21 cellular contexts compared by ENCODE assay signal in genomic region chr17:48460055-48460454, GRCh38. TPM values are rescaled to one million over a fixed set of nuclear protein-coding genes. Genes with fewer than 3 reads are reported as not detected.
A peak's percentile ranks its signal among the peaks of the same experiment; 100 is the strongest.
DNase-seq lines count a peak whose midpoint lies in the region; ATAC-seq, FAIRE-seq and TF ChIP-seq lines count a peak whose summit lies in the region.
"Had no signal": no experiment of that assay in that cellular context is flagged by ENCODE, and none has a peak within 500 bp of the region (broad histone marks: within the 10 kb centered on the region; RNA-seq: fewer than 3 reads in every experiment).

No MANE protein-coding gene starts in this region.

- H3K27ac ChIP-seq in A549: no peak overlapping the region
- no peak overlapping the region for H3K27ac ChIP-seq in breast epithelium

- in situ Hi-C loops in KBM-7 (cut with MboI; ENCODE audit: low pct_unique_long_range_greater_than_20kb, low sequenced_read_pairs): no loop called here
- in situ Hi-C loops in SK-MEL-5 (cut with HindIII; ENCODE audit: low pct_unique_long_range_greater_than_20kb, low sequenced_read_pairs): no loop called here

- H3K4me1 ChIP-seq in A549: peaks cover 8% of the 10 kb centered on the region; the same call in 2 of the 3 replicates
- no peaks in the 10 kb centered on the region for H3K4me1 ChIP-seq in breast epithelium

- H3K4me2 ChIP-seq in A549: no peak overlapping the region

- no peak for TF ChIP-seq CTCF in A549 (IDR thresholded peaks at IDR 0.05)
- no peak for TF ChIP-seq CTCF in foreskin fibroblast (IDR thresholded peaks at IDR 0.05; ENCODE audit: low read depth, low read length)
- no peak for TF ChIP-seq CTCF in breast epithelium (IDR thresholded peaks at IDR 0.05)

- no peak for TF ChIP-seq EP300 in A549 (IDR thresholded peaks at IDR 0.05)

- no peak for TF ChIP-seq POLR2A in A549 (IDR thresholded peaks at IDR 0.05; ENCODE audit: low read length)
- no peak for TF ChIP-seq POLR2A in breast epithelium (IDR thresholded peaks at IDR 0.05)

- WGBS in A549 (ENCODE audit: missing lambda C conversion rate): 54% methylated on average over 3 of the region's 3 CpGs

- H3K4me3 ChIP-seq in A549: no peak overlapping the region
- H3K4me3 ChIP-seq in foreskin fibroblast (ENCODE audit: low read depth in 1 of 2, low read length in 2 of 2): no peak overlapping the region
- no peak overlapping the region for H3K4me3 ChIP-seq in breast epithelium

- TF ChIP-seq RAD21 in A549 (conservative IDR thresholded peaks at IDR 0.05 in 1 of 2, IDR thresholded peaks at IDR 0.05 in 1 of 2): no peak

- peak; percentile 30 for DNase-seq in DMS79 (lab: John Stamatoyannopoulos, UW)
- DNase-seq in DMS79 treated with DMSO at 0.1 percent for 48 hours (lab: John Stamatoyannopoulos, UW): no peak
- DNase-seq in A549 (ENCODE audit: low read depth in 1 of 2, low spot score in 1 of 2): no peak
- peak; percentile 40 for DNase-seq in KBM-7
- peak; percentile 40 for DNase-seq in SK-MEL-5 (ENCODE audit: low read depth, low spot score)
- DNase-seq in left colon: no peak
- no peak for DNase-seq in foreskin fibroblast
- DNase-seq in breast epithelium (ENCODE audit: low spot score in 2 of 2): no peak
- DNase-seq: 8988T; Calu3; CD4-positive, alpha-beta T cell; NCI-H1105; NCI-H2227 treated with DMSO at 0.1 percent for 48 hours; NCI-H526 treated with DMSO at 0.1 percent for 48 hours; SHP77 treated with DMSO at 0.1 percent for 48 hours; T-helper 1 cell had no signal

- H3K9me3 ChIP-seq in A549: no peaks in the 10 kb centered on the region
- H3K9me3 ChIP-seq in breast epithelium: peaks cover 0 to 3% of the 10 kb centered on the region in 2 donors

- peaks cover 0 to 18% of the 10 kb centered on the region in 2 donors for H3K27me3 ChIP-seq in breast epithelium

- H3K36me3 ChIP-seq in breast epithelium: no peaks in the 10 kb centered on the region

- CTCF ChIA-PET in A549 (lab: Yijun Ruan, JAX): interaction anchor here (0.9 to 7.1 kb wide), 9 partner anchors 14 to 328 kb away, joined by 3 to 85 read pairs (median 3); no protein-coding TSS in a partner anchor

- intact Hi-C loops in left colon (cut with DNase I, micrococcal nuclease): loop anchor here (10.0 kb wide), 2 partner anchors 65 to 95 kb away; no protein-coding TSS in a partner anchor
- intact Hi-C loops in breast epithelium (cut with DNase I; ENCODE audit: low total_unique reads): loop anchor here (5.0 to 10.0 kb wide), 2 partner anchors 62 to 215 kb away; no protein-coding TSS in a partner anchor

- POLR2A ChIA-PET in A549 (lab: Yijun Ruan, JAX): no interaction called here

- ATAC-seq in A549 (peak in 1 of 2 experiments; percentile 44; a peak in 3 of 6 replicates), left colon (no peak)
- ATAC-seq: SK-N-SH treated with all-trans-retinoic acid at 6 μM for 48 hours had no signal

- no peak for FAIRE-seq in A549 (lab: Jason Lieb, UNC)
- FAIRE-seq: H54 had no signal

TF ChIP-seq in A549, 52 proteins besides CTCF, POLR2A, EP300 and RAD21:
- TF ChIP-seq HMGXB4 (CRISPR knock-in tag; IDR thresholded peaks at IDR 0.05; ENCODE audit: borderline replicate concordance) (no peak), MAX (IDR thresholded peaks at IDR 0.05) (no peak), HOXB5 (CRISPR knock-in tag; IDR thresholded peaks at IDR 0.05) (no peak), USF2 (IDR thresholded peaks at IDR 0.05) (peak; percentile 34; the same call in 1 of the 2 replicates), ELK1 (IDR thresholded peaks at IDR 0.05; ENCODE audit: low read depth, low read length) (no peak), FOSL2 (IDR thresholded peaks at IDR 0.05) (no peak), FOSL2 (CRISPR knock-in tag; IDR thresholded peaks at IDR 0.05) (no peak), PHF8 (IDR thresholded peaks at IDR 0.05; ENCODE audit: borderline replicate concordance, low read depth) (no peak), FOSB (CRISPR knock-in tag; IDR thresholded peaks at IDR 0.05) (no peak)

RNA-seq across cellular contexts. Expression of gene SKAP1, which starts 30.0 kb away (rescaled TPM):
- polyA plus RNA-seq in A549 (2011; rRNA removed) (0.77 and 0.78 TPM in 2 replicates), A549 (2017; fragmentation: RNase III; extraction: RNeasy Plus Mini Kit Qiagen cat#74134 plus additional on column Dnase treatment) (0.08 to 0.16 TPM (median 0.14 TPM) in 3 replicates)
- 0.10 and 0.17 TPM in 2 replicates for polyA plus RNA-seq in A549 (2012; cell fraction: cytosol; rRNA removed)
- polyA plus RNA-seq in A549 (2012; cell fraction: nucleus; rRNA removed): not detected in 2 replicates
- polyA minus RNA-seq in A549 (2011; rRNA and poly(A)+ RNA removed): not detected in 2 replicates
- not detected in 2 replicates for total RNA-seq in SK-MEL-5 (2014; rRNA removed; shearing (Covaris generic))
- polyA plus RNA-seq in SK-MEL-5 (2015; cell fraction: cytosol; rRNA removed): not detected in 2 replicates
- polyA plus RNA-seq in SK-MEL-5 (2015; cell fraction: nucleus; rRNA removed): not detected in 2 replicates
- total RNA-seq in left colon (1 to 10 TPM; 1.2 to 2.5 TPM), breast epithelium (1 to 10 TPM; 1.1 to 7.5 (median 5.9) TPM)
- total RNA-seq: G401, RPMI7951 had no signal
- polyA plus RNA-seq: BJ had no signal

Comparison
In these comparisons a context has a peak if more than half of its experiments do, and no peak if none do; other contexts are left out.
1. DNase-seq: peak in DMS79 (single experiment), KBM-7 (single experiment) and SK-MEL-5 (single experiment); none in DMS79 treated with DMSO at 0.1 percent for 48 hours (single experiment), A549 (0 of 2), left colon (0 of 2), foreskin fibroblast (0 of 2) and breast epithelium (0 of 2).